Comparison of ENCODE assay signal across 12 cellular contexts in the genomic region with DNA sequence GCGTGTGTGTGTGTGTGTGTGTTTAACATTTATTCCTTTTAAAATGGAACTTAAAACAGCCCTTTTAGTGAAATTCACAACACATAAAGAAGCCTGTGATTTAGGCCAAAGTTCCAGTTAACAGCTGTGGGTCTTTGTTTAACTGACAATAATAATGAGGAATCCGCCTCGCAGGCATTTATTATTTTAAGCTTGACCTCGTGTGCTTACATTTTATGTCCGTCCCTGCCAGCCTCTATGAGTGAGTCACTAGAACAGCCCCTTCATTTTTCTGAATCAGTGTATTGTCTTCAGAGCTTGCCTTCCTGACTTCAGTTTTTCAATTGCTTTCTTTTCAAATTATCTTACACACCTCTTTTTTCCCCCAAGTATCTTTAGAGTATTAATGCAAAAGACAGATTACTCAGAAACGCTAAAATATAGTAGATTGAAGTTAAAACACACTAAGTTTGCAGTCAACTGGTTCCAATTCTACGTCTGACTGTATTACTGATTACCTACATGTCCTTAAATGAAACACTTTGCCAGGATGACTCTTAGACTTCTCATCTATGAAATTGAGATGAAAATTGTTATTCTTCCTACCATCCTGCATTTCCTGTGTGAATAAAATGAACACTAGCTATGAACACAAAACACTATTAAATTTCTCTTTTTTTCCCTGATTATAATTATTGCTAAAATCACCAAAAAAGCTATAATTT.
A peak's percentile ranks its signal among the peaks of the same experiment; 100 is the strongest.
DNase-seq lines count a peak whose midpoint lies in the region; ATAC-seq and TF ChIP-seq lines count a peak whose summit lies in the region.
"Had no signal": no experiment of that assay in that cellular context is flagged by ENCODE, and none has a peak within 500 bp of the region (broad histone marks: within the 10 kb centered on the region; RNA-seq: fewer than 3 reads in every experiment).

No MANE protein-coding gene starts in this region.

- peaks cover 27% of the 10 kb centered on the region for H3K9me3 Mint-ChIP-seq in HFFc6

- no peak overlapping the region; the same call in 1 of the 2 replicates for H3K27ac Mint-ChIP-seq in HFFc6
- H3K27ac Mint-ChIP-seq: activated B cell treated with CpG ODN at 0.5 μM for 24 hours had no signal

- no peak overlapping the region for H3K4me3 ChIP-seq in fibroblast of the aortic adventitia (ENCODE audit: low read depth, low read length)

- no peak overlapping the region for H3K27ac ChIP-seq in caudate nucleus (ENCODE audit: low read depth, low read length)

- ATAC-seq in GM21367 (IDR thresholded peaks at IDR 0.05; ENCODE audit: unreplicated experiment): no peak

- peaks cover 7% of the 10 kb centered on the region; the same call in 1 of the 2 replicates for H3K4me1 Mint-ChIP-seq in HFFc6 (ENCODE audit: low read depth)
- H3K4me1 Mint-ChIP-seq: activated B cell treated with CpG ODN at 0.5 μM for 24 hours had no signal

- no peaks in the 10 kb centered on the region for H3K36me3 Mint-ChIP-seq in HFFc6 (ENCODE audit: low read depth)

- DNase-seq in HFFc6: peak; percentile 32
- DNase-seq in T1000 (lab: John Stamatoyannopoulos, UW): peak; percentile 26
- peak; percentile 91 for DNase-seq in fibroblast of the aortic adventitia (ENCODE audit: low read depth)
- DNase-seq in pons (ENCODE audit: low spot score): peak; percentile 46
- DNase-seq in AML-193 (lab: John Stamatoyannopoulos, UW): no peak
- no peak for DNase-seq in caudate nucleus (lab: John Stamatoyannopoulos, UW)
- no peak for DNase-seq in NCI-H2029 (lab: John Stamatoyannopoulos, UW)
- DNase-seq: activated B cell treated with CpG ODN at 0.5 μM for 24 hours; activated gamma-delta T cell; Karpas-422; stimulated activated naive CD4-positive, alpha-beta T cell had no signal

- peaks cover 2% of the 10 kb centered on the region; the same call in 1 of the 2 replicates for H3K27me3 Mint-ChIP-seq in HFFc6 (ENCODE audit: insufficient read depth)

- H3K4me3 Mint-ChIP-seq in HFFc6: peak overlapping the region; percentile 2; the same call in 1 of the 2 replicates
- H3K4me3 Mint-ChIP-seq: activated B cell treated with CpG ODN at 0.5 μM for 24 hours had no signal

- no peak for TF ChIP-seq CTCF in HFFc6 (IDR thresholded peaks at IDR 0.05)
- no peak for TF ChIP-seq CTCF in fibroblast of the aortic adventitia (IDR thresholded peaks at IDR 0.05; ENCODE audit: insufficient read depth, low read length)

Comparison
In these comparisons a context has a peak if more than half of its experiments do, and no peak if none do; other contexts are left out.
1. DNase-seq: peak in HFFc6 (single experiment), T1000 (single experiment), fibroblast of the aortic adventitia (single experiment) and pons (single experiment); none in AML-193 (0 of 2), caudate nucleus (0 of 61) and NCI-H2029 (single experiment).